Comparison of ENCODE assay signal across 14 cellular contexts in genomic region chr11:64750361-64751054, GRCh38. TPM values are rescaled to one million over a fixed set of nuclear protein-coding genes. Genes with fewer than 3 reads are reported as not detected.
A peak's percentile ranks its signal among the peaks of the same experiment; 100 is the strongest.
DNase-seq lines count a peak whose midpoint lies in the region; ATAC-seq and TF ChIP-seq lines count a peak whose summit lies in the region.
"Had no signal": no experiment of that assay in that cellular context is flagged by ENCODE, and none has a peak within 500 bp of the region (broad histone marks: within the 10 kb centered on the region; RNA-seq: fewer than 3 reads in every experiment).

No MANE protein-coding gene starts in this region.

- H2AFZ ChIP-seq in OCI-LY1 (ENCODE audit: low read length) = no peak overlapping the region

- no peaks in the 10 kb centered on the region; the same call in 1 of the 2 replicates for H3K27me3 ChIP-seq in OCI-LY1 (ENCODE audit: insufficient read depth, low read length)
- no peaks in the 10 kb centered on the region for H3K27me3 ChIP-seq in sigmoid colon
- no peaks in the 10 kb centered on the region for H3K27me3 ChIP-seq in adrenal gland
- H3K27me3 ChIP-seq: gastrocnemius medialis had no signal

- ATAC-seq in activated T-cell treated with anti-CD3 and anti-CD28 coated beads, Interleukin-2, amount 50 U/mL, for 4 hours = no peak
- ATAC-seq in effector memory CD8-positive, alpha-beta T cell (replicated peaks) = no peak
- ATAC-seq: activated T-helper 17 cell treated with anti-CD3 and anti-CD28 coated beads, Interleukin-2, amount 50 U/mL, for 72 hours; gastrocnemius medialis had no signal

- WGBS in sigmoid colon, 2 donors = 90 to 95% methylated on average over 13 of the region's 13 CpGs
- WGBS in adrenal gland, 4 donors = 89 to 95% (median 93%) methylated on average over 13 of the region's 13 CpGs

- no peaks in the 10 kb centered on the region for H4K20me1 ChIP-seq in OCI-LY1 (ENCODE audit: insufficient read depth, low read length)

- no peaks in the 10 kb centered on the region for H3K79me2 ChIP-seq in OCI-LY1 (ENCODE audit: insufficient read depth, low read length)

- H3F3A ChIP-seq in OCI-LY1 (ENCODE audit: insufficient read depth, low read length) = no peaks in the 10 kb centered on the region

- H3K9me2 ChIP-seq in OCI-LY1 (ENCODE audit: low read depth, low read length) = no peaks in the 10 kb centered on the region

- TF ChIP-seq CTCF in OCI-LY1 (IDR thresholded peaks at IDR 0.05; ENCODE audit: low read length) = peak; percentile 23; the same call in 1 of the 2 replicates
- TF ChIP-seq CTCF in sigmoid colon (IDR thresholded peaks at IDR 0.05) = no peak
- no peak for TF ChIP-seq CTCF in adrenal gland (IDR thresholded peaks at IDR 0.05)

- no peak for TF ChIP-seq POLR2A in sigmoid colon (IDR thresholded peaks at IDR 0.05)
- no peak for TF ChIP-seq POLR2A in adrenal gland (IDR thresholded peaks at IDR 0.05)

- H3K4me3 ChIP-seq in OCI-LY1 (ENCODE audit: low read depth, low read length, poor library complexity, severe bottlenecking) (no peak overlapping the region), sigmoid colon (no peak overlapping the region), adrenal gland (no peak overlapping the region)
- H3K4me3 ChIP-seq: gastrocnemius medialis had no signal

- intact Hi-C loops in sigmoid colon (cut with DNase I) (no loop called here), adrenal gland (cut with DNase I) (no loop called here)

- H3K4me1 ChIP-seq in OCI-LY1 (ENCODE audit: insufficient read depth, low read length, severe bottlenecking) = peaks cover 4% of the 10 kb centered on the region
- peaks cover 0 to 9% (median 6%) of the 10 kb centered on the region in 4 donors for H3K4me1 ChIP-seq in sigmoid colon
- peaks cover 0 to 8% of the 10 kb centered on the region in 2 donors for H3K4me1 ChIP-seq in adrenal gland (replicated peaks in 1 of 2)

- H3K27me3 Mint-ChIP-seq in activated T-cell treated with anti-CD3 and anti-CD28 coated beads, Interleukin-2, amount 50 U/mL, for 24 hours = no peaks in the 10 kb centered on the region
- no peaks in the 10 kb centered on the region for H3K27me3 Mint-ChIP-seq in activated T-cell treated with anti-CD3 and anti-CD28 coated beads, Interleukin-2, amount 50 U/mL, for 4 hours (ENCODE audit: low read depth)
- no peaks in the 10 kb centered on the region for H3K27me3 Mint-ChIP-seq in effector memory CD8-positive, alpha-beta T cell
- H3K27me3 Mint-ChIP-seq: activated T-helper 17 cell treated with anti-CD3 and anti-CD28 coated beads, Interleukin-2, amount 50 U/mL, for 72 hours had no signal

- H3K9me3 ChIP-seq in OCI-LY1 (ENCODE audit: low read length) (no peaks in the 10 kb centered on the region), sigmoid colon (no peaks in the 10 kb centered on the region), adrenal gland (replicated peaks in 1 of 3) (no peaks in the 10 kb centered on the region)
- H3K9me3 ChIP-seq: gastrocnemius medialis had no signal

- H3K4me2 ChIP-seq in OCI-LY1 (ENCODE audit: low read length) = no peak overlapping the region

- H3K9me3 Mint-ChIP-seq in activated T-cell treated with anti-CD3 and anti-CD28 coated beads, Interleukin-2, amount 50 U/mL, for 24 hours = no peaks in the 10 kb centered on the region
- H3K9me3 Mint-ChIP-seq in activated T-cell treated with anti-CD3 and anti-CD28 coated beads, Interleukin-2, amount 50 U/mL, for 4 hours = no peaks in the 10 kb centered on the region
- no peaks in the 10 kb centered on the region for H3K9me3 Mint-ChIP-seq in effector memory CD8-positive, alpha-beta T cell
- H3K9me3 Mint-ChIP-seq: activated T-helper 17 cell treated with anti-CD3 and anti-CD28 coated beads, Interleukin-2, amount 50 U/mL, for 72 hours had no signal

- H3K27ac ChIP-seq in OCI-LY1 (ENCODE audit: low read depth, low read length, poor library complexity, severe bottlenecking) (no peak overlapping the region), sigmoid colon (no peak overlapping the region), adrenal gland (no peak overlapping the region)

- no peak overlapping the region for H3K9ac ChIP-seq in OCI-LY1 (ENCODE audit: low read length)

- no peak for DNase-seq in activated T-cell treated with anti-CD3 and anti-CD28 coated beads, Interleukin-2, amount 50 U/mL, for 24 hours
- no peak for DNase-seq in activated T-cell treated with anti-CD3 and anti-CD28 coated beads, Interleukin-2, amount 50 U/mL, for 4 hours
- DNase-seq in effector memory CD8-positive, alpha-beta T cell = no peak
- DNase-seq in sigmoid colon (peak; percentile 63), adrenal gland (no peak), HCEC 1CT (no peak)
- no peak for DNase-seq in central memory CD4-positive, alpha-beta T cell
- DNase-seq: activated CD4-positive, CD25-positive, alpha-beta regulatory T cell treated with anti-CD3 and anti-CD28 coated beads, Interleukin-2, amount 50 U/mL, for 72 hours; gastrocnemius medialis; mammary epithelial cell; NCI-H1092 treated with DMSO at 0.1 percent for 48 hours had no signal

- peaks cover 18% of the 10 kb centered on the region for H3K4me1 Mint-ChIP-seq in activated T-cell treated with anti-CD3 and anti-CD28 coated beads, Interleukin-2, amount 50 U/mL, for 24 hours (ENCODE audit: low read depth)
- H3K4me1 Mint-ChIP-seq in activated T-cell treated with anti-CD3 and anti-CD28 coated beads, Interleukin-2, amount 50 U/mL, for 4 hours (ENCODE audit: low read depth) = peaks cover 19% of the 10 kb centered on the region
- H3K4me1 Mint-ChIP-seq in effector memory CD8-positive, alpha-beta T cell (ENCODE audit: low read depth in 2 of 2) = peaks cover 21 to 23% of the 10 kb centered on the region in 2 donors

- no peaks in the 10 kb centered on the region for H3K36me3 ChIP-seq in OCI-LY1 (ENCODE audit: insufficient read depth, low read length)
- H3K36me3 ChIP-seq in sigmoid colon = peaks cover 0 to 47% (median 16%) of the 10 kb centered on the region in 4 donors
- no peaks in the 10 kb centered on the region for H3K36me3 ChIP-seq in adrenal gland (replicated peaks in 1 of 2)

- no peak for TF ChIP-seq EP300 in sigmoid colon (IDR thresholded peaks at IDR 0.05)

- H3K27ac Mint-ChIP-seq in activated T-cell treated with anti-CD3 and anti-CD28 coated beads, Interleukin-2, amount 50 U/mL, for 24 hours = peak overlapping the region; percentile 22
- H3K27ac Mint-ChIP-seq in effector memory CD8-positive, alpha-beta T cell = peak overlapping the region; percentile 19 to 47
- H3K27ac Mint-ChIP-seq: activated T-helper 17 cell treated with anti-CD3 and anti-CD28 coated beads, Interleukin-2, amount 50 U/mL, for 72 hours had no signal

- H3K4me3 Mint-ChIP-seq in activated T-cell treated with anti-CD3 and anti-CD28 coated beads, Interleukin-2, amount 50 U/mL, for 24 hours = no peak overlapping the region
- no peak overlapping the region for H3K4me3 Mint-ChIP-seq in activated T-cell treated with anti-CD3 and anti-CD28 coated beads, Interleukin-2, amount 50 U/mL, for 4 hours
- no peak overlapping the region for H3K4me3 Mint-ChIP-seq in effector memory CD8-positive, alpha-beta T cell
- H3K4me3 Mint-ChIP-seq: activated T-helper 17 cell treated with anti-CD3 and anti-CD28 coated beads, Interleukin-2, amount 50 U/mL, for 72 hours had no signal

- H3K36me3 Mint-ChIP-seq in activated T-cell treated with anti-CD3 and anti-CD28 coated beads, Interleukin-2, amount 50 U/mL, for 24 hours (ENCODE audit: low read depth) = peaks cover 35% of the 10 kb centered on the region
- peaks cover 14% of the 10 kb centered on the region for H3K36me3 Mint-ChIP-seq in activated T-cell treated with anti-CD3 and anti-CD28 coated beads, Interleukin-2, amount 50 U/mL, for 4 hours (ENCODE audit: insufficient read depth)
- H3K36me3 Mint-ChIP-seq in effector memory CD8-positive, alpha-beta T cell (ENCODE audit: insufficient read depth) = peaks cover 38% of the 10 kb centered on the region

RNA-seq across cellular contexts. Expression of gene RASGRP2, which starts 6.6 kb away (rescaled TPM):
- total RNA-seq in activated T-cell treated with anti-CD3 and anti-CD28 coated beads, Interleukin-2, amount 50 U/mL, for 4 hours = 1 to 10 TPM; 2.6 to 3.7 (median 2.9) TPM
- total RNA-seq in sigmoid colon (10 to 100 TPM; 26.7 to 77.0 (median 27.8) TPM), adrenal gland (10 to 100 TPM in 5 of 8 donors, 1 to 10 TPM in 3; 3.6 to 23.9 (median 12.3) TPM)
- polyA plus RNA-seq in sigmoid colon (100 to 1,000 TPM in 1 of 3 donors, 1 to 10 TPM in 2; 2.1 to 101 (median 4.8) TPM), adrenal gland (10 to 100 TPM in 2 of 3 donors, 1 to 10 TPM in 1; 5.4 to 81.9 (median 35.0) TPM)
- polyA plus RNA-seq: mammary epithelial cell had no signal

RNA-seq across cellular contexts. Expression of gene PYGM, which starts 9.3 kb away (rescaled TPM):
- 1 to 10 TPM; 1.7 to 2.7 (median 2.1) TPM for total RNA-seq in activated T-cell treated with anti-CD3 and anti-CD28 coated beads, Interleukin-2, amount 50 U/mL, for 4 hours
- total RNA-seq in sigmoid colon (10 to 100 TPM; 10.5 to 42.1 (median 27.1) TPM), adrenal gland (10 to 100 TPM in 1 of 8 donors, 1 to 10 TPM in 7; 1.8 to 10.1 (median 3.8) TPM)
- polyA plus RNA-seq in sigmoid colon (1 to 10 TPM in 2 of 3 donors, under 1 TPM in 1; 0.23 to 2.1 (median 1.8) TPM), adrenal gland (1 to 10 TPM; 2.4 to 5.1 (median 4.8) TPM)

RNA-seq across cellular contexts. Expression of gene NRXN2, which starts 27.5 kb away (rescaled TPM):
- total RNA-seq in activated T-cell treated with anti-CD3 and anti-CD28 coated beads, Interleukin-2, amount 50 U/mL, for 4 hours = 1 to 10 TPM in 1 of 3 donors, under 1 TPM in 2; 0.16 to 1.0 (median 0.71) TPM
- total RNA-seq in sigmoid colon = 10 to 100 TPM in 2 of 4 donors, 1 to 10 TPM in 2; 6.8 to 20.5 (median 13.7) TPM
- polyA plus RNA-seq in sigmoid colon = 1 to 10 TPM in 2 of 3 donors, under 1 TPM in 1; 0.23 to 4.9 (median 3.0) TPM
- total RNA-seq in adrenal gland = 10 to 100 TPM in 3 of 8 donors, 1 to 10 TPM in 5; 1.7 to 17.1 (median 4.3) TPM
- polyA plus RNA-seq in adrenal gland = 10 to 100 TPM in 1 of 3 donors, 1 to 10 TPM in 2; 3.3 to 13.6 (median 6.2) TPM
- polyA plus RNA-seq: AG04450 had no signal

RNA-seq across cellular contexts. Expression of gene SF1, which starts 27.8 kb away (rescaled TPM):
- total RNA-seq in activated T-cell treated with anti-CD3 and anti-CD28 coated beads, Interleukin-2, amount 50 U/mL, for 4 hours = 100 to 1,000 TPM; 549 to 586 (median 553) TPM
- total RNA-seq in sigmoid colon (100 to 1,000 TPM; 185 to 381 (median 294) TPM), adrenal gland (100 to 1,000 TPM; 109 to 395 (median 253) TPM)
- polyA plus RNA-seq in sigmoid colon (100 to 1,000 TPM in 1 of 3 donors, 10 to 100 TPM in 2; 36.5 to 126 (median 43.2) TPM), adrenal gland (100 to 1,000 TPM; 150 to 197 (median 178) TPM)

RNA-seq across cellular contexts. Expression of gene MAP4K2, which starts 52.5 kb away (rescaled TPM):
- 10 to 100 TPM; 42.2 to 51.5 (median 43.7) TPM for total RNA-seq in activated T-cell treated with anti-CD3 and anti-CD28 coated beads, Interleukin-2, amount 50 U/mL, for 4 hours
- 10 to 100 TPM; 11.5 to 23.5 (median 16.6) TPM for total RNA-seq in sigmoid colon
- polyA plus RNA-seq in sigmoid colon = 10 to 100 TPM in 2 of 3 donors, 1 to 10 TPM in 1; 9.0 to 19.8 (median 11.1) TPM
- total RNA-seq in adrenal gland = 10 to 100 TPM; 12.9 to 34.8 (median 19.0) TPM
- polyA plus RNA-seq in adrenal gland = 10 to 100 TPM in 2 of 3 donors, 1 to 10 TPM in 1; 6.4 to 57.7 (median 27.7) TPM
